16 cellular contexts compared by ENCODE assay signal in genomic region chr2:144477281-144477942, GRCh38. TPM values are rescaled to one million over a fixed set of nuclear protein-coding genes. Genes with fewer than 3 reads are reported as not detected.
DNase-seq lines count a peak whose midpoint lies in the region; TF ChIP-seq lines count a peak whose summit lies in the region.
"Had no signal": no experiment of that assay in that cellular context is flagged by ENCODE, and none has a peak within 500 bp of the region (broad histone marks: within the 10 kb centered on the region; RNA-seq: fewer than 3 reads in every experiment).

No MANE protein-coding gene starts in this region.

- no peak overlapping the region for H4K91ac ChIP-seq in neuronal stem cell (ENCODE audit: low read depth, low read length, poor library complexity)

- TF ChIP-seq POLR2A in testis (IDR thresholded peaks at IDR 0.05) = no peak

- H3K36me3 ChIP-seq in muscle layer of duodenum (ENCODE audit: control insufficient read depth in 1 of 2, insufficient read depth in 2 of 2, low read length in 2 of 2) (no peaks in the 10 kb centered on the region), neuronal stem cell (replicated peaks in 1 of 2; ENCODE audit: control insufficient read depth in 2 of 2, insufficient read depth in 2 of 2, low read length in 2 of 2) (peaks cover 0 to 70% of the 10 kb centered on the region in 2 donors), testis (ENCODE audit: low read depth, missing control alignments) (no peaks in the 10 kb centered on the region)
- H3K36me3 ChIP-seq: sigmoid colon, uterus had no signal

- H3K4me2 ChIP-seq in neuronal stem cell (ENCODE audit: insufficient read depth, low read length, poor library complexity, severe bottlenecking) = no peak overlapping the region

- peaks cover 73% of the 10 kb centered on the region for H3K4me1 Mint-ChIP-seq in brain

- H3K27ac ChIP-seq in muscle layer of duodenum (ENCODE audit: low read length) = peak overlapping the region; percentile 6
- no peak overlapping the region for H3K27ac ChIP-seq in neuronal stem cell (replicated peaks; ENCODE audit: low read length)
- H3K27ac ChIP-seq in testis = no peak overlapping the region
- H3K27ac ChIP-seq: brain microvascular endothelial cell, sigmoid colon had no signal

- H3K27me3 ChIP-seq in muscle layer of duodenum (ENCODE audit: low read depth, low read length) (no peaks in the 10 kb centered on the region), neuronal stem cell (ENCODE audit: control insufficient read depth in 3 of 3, insufficient read depth in 3 of 3, low read depth in 1 of 3, low read length in 3 of 3) (no peaks in the 10 kb centered on the region), testis (no peaks in the 10 kb centered on the region)
- H3K27me3 ChIP-seq: brain microvascular endothelial cell, sigmoid colon, uterus had no signal

- no peak overlapping the region for H3K14ac ChIP-seq in neuronal stem cell (ENCODE audit: low read length)

- peak overlapping the region in 3 of 5 experiments; percentile 66 to 82 (median 66) for H3K27ac Mint-ChIP-seq in brain
- H3K27ac Mint-ChIP-seq: activated T-cell treated with anti-CD3 and anti-CD28 coated beads, Interleukin-2, amount 50 U/mL, for 72 hours; T-cell had no signal

- H3K18ac ChIP-seq in neuronal stem cell (ENCODE audit: low read length) = no peak overlapping the region

- H3K27me3 Mint-ChIP-seq in brain = no peaks in the 10 kb centered on the region
- H3K27me3 Mint-ChIP-seq: IgD-negative memory B cell, T-cell had no signal

- no peak overlapping the region for H2BK5ac ChIP-seq in neuronal stem cell (ENCODE audit: low read length)

- H3K79me1 ChIP-seq in neuronal stem cell (ENCODE audit: low read depth, low read length) = no peaks in the 10 kb centered on the region

- peak overlapping the region in 2 of 5 experiments; percentile 38 to 64 for H3K4me3 Mint-ChIP-seq in brain
- H3K4me3 Mint-ChIP-seq: IgD-negative memory B cell, T-cell had no signal

- H4K8ac ChIP-seq in neuronal stem cell (ENCODE audit: low read depth, low read length) = no peak overlapping the region

- no peak overlapping the region for H3K9ac ChIP-seq in neuronal stem cell (ENCODE audit: low read depth, low read length, poor library complexity)

- H2AK5ac ChIP-seq in neuronal stem cell (ENCODE audit: low read depth, low read length) = no peak overlapping the region

- WGBS in neuronal stem cell (ENCODE audit: extremely low coverage in 2 of 2, insufficient read length in 2 of 2, insufficient replicate concordance in 1 of 2), 2 donors = no CpG with 5 or more reads among the region's 4 CpGs
- 62 to 63% methylated on average over 4 of the region's 4 CpGs for WGBS in testis, 2 donors

- no peak overlapping the region for H2BK15ac ChIP-seq in neuronal stem cell (ENCODE audit: low read length)

- H2BK12ac ChIP-seq in neuronal stem cell (ENCODE audit: low read length) = no peak overlapping the region

- H2AFZ ChIP-seq in neuronal stem cell (ENCODE audit: low read length) = no peak overlapping the region

- TF ChIP-seq CTCF in brain (conservative IDR thresholded peaks at IDR 0.05) = no peak
- no peak for TF ChIP-seq CTCF in testis (IDR thresholded peaks at IDR 0.05)

- peaks cover 13% of the 10 kb centered on the region for H3K36me3 Mint-ChIP-seq in brain
- H3K36me3 Mint-ChIP-seq: T-cell had no signal

- no peaks in the 10 kb centered on the region for H3K9me3 ChIP-seq in muscle layer of duodenum (ENCODE audit: control insufficient read depth in 1 of 2, low read length in 2 of 2)
- no peaks in the 10 kb centered on the region for H3K9me3 ChIP-seq in neuronal stem cell (replicated peaks in 1 of 2; ENCODE audit: control insufficient read depth in 2 of 2, insufficient read depth in 1 of 2, low read depth in 1 of 2, low read length in 2 of 2)
- H3K9me3 ChIP-seq in testis = no peaks in the 10 kb centered on the region
- H3K9me3 ChIP-seq: sigmoid colon, uterus had no signal

- no peak overlapping the region for H3K4ac ChIP-seq in neuronal stem cell (ENCODE audit: low read length)

- intact Hi-C loops in testis (cut with DNase I; ENCODE audit: low total_unique reads) = no loop called here

- no peak overlapping the region for H3K23ac ChIP-seq in neuronal stem cell (ENCODE audit: low read depth, low read length, poor library complexity)

- no peak overlapping the region for H2BK120ac ChIP-seq in neuronal stem cell (ENCODE audit: low read depth, low read length)

- H3K9me3 Mint-ChIP-seq in brain = peaks cover 0 to 2% (median 0%) of the 10 kb centered on the region in 5 experiments
- H3K9me3 Mint-ChIP-seq: activated T-cell treated with anti-CD3 and anti-CD28 coated beads, Interleukin-2, amount 50 U/mL, for 72 hours; IgD-negative memory B cell; T-cell had no signal

- H3K4me1 ChIP-seq in muscle layer of duodenum (ENCODE audit: control insufficient read depth in 1 of 2, insufficient read depth in 2 of 2, low read length in 2 of 2) (peaks cover 0 to 28% of the 10 kb centered on the region in 2 donors), neuronal stem cell (ENCODE audit: control insufficient read depth in 2 of 2, insufficient read depth in 1 of 2, low read depth in 1 of 2, low read length in 2 of 2) (peaks cover 20 to 36% of the 10 kb centered on the region in 2 donors), testis (peaks cover 32% of the 10 kb centered on the region)

- DNase-seq in AG08395 (ENCODE audit: low spot score) (peak; percentile 28), M059J (ENCODE audit: low read depth) (peak; percentile 55), neuronal stem cell (ENCODE audit: low spot score) (no peak), NCI-H2196 treated with DMSO at 0.1 percent for 48 hours (lab: John Stamatoyannopoulos, UW; ENCODE audit: unreplicated experiment) (no peak), T-helper 9 cell (no peak), testis (no peak)
- DNase-seq: activated CD4-positive, alpha-beta T cell treated with anti-CD3 and anti-CD28 coated beads for 4 hours; activated T-cell treated with anti-CD3 and anti-CD28 coated beads, Interleukin-2, amount 50 U/mL, for 72 hours; brain microvascular endothelial cell; NCI-H1930; sigmoid colon; T-cell; uterus had no signal

- H3K4me3 ChIP-seq in muscle layer of duodenum (ENCODE audit: low read depth in 1 of 2, low read length in 2 of 2) (peak overlapping the region in 1 of 2 donors; percentile 2), neuronal stem cell (ENCODE audit: low read length in 2 of 2) (no peak overlapping the region), testis (no peak overlapping the region)
- H3K4me3 ChIP-seq: sigmoid colon, uterus had no signal

RNA-seq across cellular contexts. Expression of gene ZEB2, which starts 42.5 kb away (rescaled TPM):
- total RNA-seq in M059J (2014; rRNA removed; shearing (Covaris generic)) = 10.7 and 15.9 TPM in 2 replicates
- polyA plus RNA-seq in brain (ENCODE audit: insufficient read depth, low read depth, low replicate concordance) (28.2 TPM), testis (ENCODE audit: insufficient read depth, low read depth, low replicate concordance) (38.7 TPM)
- polyA plus RNA-seq in neuronal stem cell (2013, experiment 1 of 2) = 18.6 TPM
- polyA plus RNA-seq in neuronal stem cell (2013, experiment 2 of 2) = 19.1 TPM
- total RNA-seq in testis = 10 to 100 TPM; 87.8 to 96.4 TPM

Comparison
In these comparisons a context has a peak if more than half of its experiments do, and no peak if none do; other contexts are left out.
1. DNase-seq: peak in AG08395 (single experiment) and M059J (single experiment); none in neuronal stem cell (single experiment), NCI-H2196 treated with DMSO at 0.1 percent for 48 hours (single experiment), T-helper 9 cell (single experiment) and testis (single experiment).